In genomic region chr6:40195751-40196518, GRCh38 we compare ENCODE assay signal across 13 cellular contexts.
DNase-seq lines count a peak whose midpoint lies in the region; ATAC-seq and TF ChIP-seq lines count a peak whose summit lies in the region.
"Had no signal": no experiment of that assay in that cellular context is flagged by ENCODE, and none has a peak within 500 bp of the region (broad histone marks: within the 10 kb centered on the region; RNA-seq: fewer than 3 reads in every experiment).

No MANE protein-coding gene starts in this region.

- no peaks in the 10 kb centered on the region for H3K27me3 ChIP-seq in BLaER1
- no peaks in the 10 kb centered on the region for H3K27me3 ChIP-seq in gastrocnemius medialis
- H3K27me3 ChIP-seq in heart right ventricle, result peaks cover 0 to 15% (median 3%) of the 10 kb centered on the region in 7 donors

- H3K36me3 ChIP-seq in BLaER1 (no peaks in the 10 kb centered on the region), gastrocnemius medialis (no peaks in the 10 kb centered on the region), heart right ventricle (no peaks in the 10 kb centered on the region)

- no peak overlapping the region for H3K9ac ChIP-seq in BLaER1

- no peaks in the 10 kb centered on the region for H4K20me1 ChIP-seq in BLaER1

- H3K4me1 Mint-ChIP-seq in nephron progenitor cell, result peaks cover 20% of the 10 kb centered on the region
- H3K4me1 Mint-ChIP-seq: B cell, CD14-positive monocyte had no signal

- in situ Hi-C loops in gastrocnemius medialis (cut with MboI; ENCODE audit: low sequenced_read_pairs in 4 of 4), result no loop called here

- 78 to 79% methylated on average over 9 of the region's 9 CpGs for WGBS in heart right ventricle, 2 donors

- peaks cover 24% of the 10 kb centered on the region for H3K27me3 Mint-ChIP-seq in nephron progenitor cell (ENCODE audit: low read depth, poor library complexity)
- H3K27me3 Mint-ChIP-seq: B cell had no signal

- H3K9me3 Mint-ChIP-seq in nephron progenitor cell, result peaks cover 19% of the 10 kb centered on the region
- H3K9me3 Mint-ChIP-seq: CD8-positive, alpha-beta T cell had no signal

- peak overlapping the region; percentile 75 for H3K4me2 ChIP-seq in BLaER1

- no peak for TF ChIP-seq CTCF in nephron progenitor cell (IDR thresholded peaks at IDR 0.05)
- TF ChIP-seq CTCF in gastrocnemius medialis (IDR thresholded peaks at IDR 0.05 in 4 of 5, conservative IDR thresholded peaks at IDR 0.05 in 1 of 5), result no peak
- TF ChIP-seq CTCF in heart right ventricle (IDR thresholded peaks at IDR 0.05), result no peak

- H3K4me3 Mint-ChIP-seq in nephron progenitor cell, result no peak overlapping the region
- H3K4me3 Mint-ChIP-seq: B cell; CD14-positive monocyte; CD8-positive, alpha-beta T cell had no signal

- DNase-seq in DMS79 (lab: John Stamatoyannopoulos, UW), result peak; percentile 12
- DNase-seq in NCI-H69 (lab: John Stamatoyannopoulos, UW), result peak; percentile 54
- DNase-seq in nephron progenitor cell, result no peak
- no peak for DNase-seq in Right ventricle myocardium inferior (ENCODE audit: missing footprints)
- DNase-seq in gastrocnemius medialis, result no peak
- no peak for DNase-seq in heart right ventricle
- DNase-seq: CD8-positive, alpha-beta T cell; COR-L47; DMS153; GF-D8 had no signal

- no peaks in the 10 kb centered on the region for H3K36me3 Mint-ChIP-seq in nephron progenitor cell (ENCODE audit: low read depth)
- H3K36me3 Mint-ChIP-seq: CD14-positive monocyte; CD8-positive, alpha-beta T cell had no signal

- ATAC-seq in Right ventricle myocardium inferior (no peak), gastrocnemius medialis (no peak), heart right ventricle (no peak)
- ATAC-seq: CD8-positive, alpha-beta T cell had no signal

- intact Hi-C loops in Right ventricle myocardium inferior (cut with DNase I), result no loop called here
- intact Hi-C loops in gastrocnemius medialis (cut with DNase I; ENCODE audit: low total_unique reads), result no loop called here
- intact Hi-C loops in heart right ventricle (cut with DNase I), result no loop called here

- H3K9me3 ChIP-seq in BLaER1 (no peaks in the 10 kb centered on the region), gastrocnemius medialis (no peaks in the 10 kb centered on the region), heart right ventricle (peaks cover 0 to 7% (median 0%) of the 10 kb centered on the region in 11 donors)

- H3K4me3 ChIP-seq in BLaER1 (no peak overlapping the region), gastrocnemius medialis (no peak overlapping the region), heart right ventricle (no peak overlapping the region)

- peak overlapping the region; percentile 89 for H3K27ac Mint-ChIP-seq in nephron progenitor cell
- H3K27ac Mint-ChIP-seq: B cell; CD8-positive, alpha-beta T cell had no signal

- no peak for TF ChIP-seq POLR2A in gastrocnemius medialis (IDR thresholded peaks at IDR 0.05)

- H3K4me1 ChIP-seq in BLaER1, result peaks cover 59% of the 10 kb centered on the region
- H3K4me1 ChIP-seq in gastrocnemius medialis, result no peaks in the 10 kb centered on the region
- no peaks in the 10 kb centered on the region for H3K4me1 ChIP-seq in heart right ventricle

- H3K27ac ChIP-seq in BLaER1, result peak overlapping the region; percentile 19; the same call in 1 of the 2 replicates
- H3K27ac ChIP-seq in gastrocnemius medialis, result no peak overlapping the region
- H3K27ac ChIP-seq in heart right ventricle, result no peak overlapping the region

Comparison
In these comparisons a context has a peak if more than half of its experiments do, and no peak if none do; other contexts are left out.
1. DNase-seq: peak in DMS79 (single experiment) and NCI-H69 (single experiment); none in nephron progenitor cell (single experiment), Right ventricle myocardium inferior (single experiment), gastrocnemius medialis (0 of 2) and heart right ventricle (0 of 2).